8 cellular contexts compared by ENCODE assay signal in the genomic region with DNA sequence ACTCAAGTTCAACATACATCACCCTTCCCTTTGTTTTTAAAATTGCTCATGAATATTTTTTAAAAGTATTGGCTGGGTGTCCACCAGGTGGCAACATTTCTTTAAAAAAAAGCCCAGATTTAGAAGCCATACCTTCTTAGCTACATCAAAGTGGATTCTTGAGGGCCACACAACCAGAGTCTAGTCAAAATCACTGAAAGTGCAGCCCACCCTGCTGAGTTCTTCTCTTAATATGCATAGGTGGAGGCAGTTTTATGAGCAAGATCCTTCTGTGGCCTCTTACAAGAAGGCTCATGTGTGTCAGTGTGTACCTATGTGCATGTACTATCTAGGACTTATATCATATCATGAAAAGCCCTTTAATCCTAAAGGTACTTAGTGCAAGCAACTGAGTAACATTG. TPM values are rescaled to one million over a fixed set of nuclear protein-coding genes. Genes with fewer than 3 reads are reported as not detected.
DNase-seq lines count a peak whose midpoint lies in the region; ATAC-seq, FAIRE-seq and TF ChIP-seq lines count a peak whose summit lies in the region.

No MANE protein-coding gene starts in this region.

- dilution Hi-C loops in IMR-90 (cut with HindIII; ENCODE audit: low sequenced_read_pairs, unreplicated experiment), result no loop called here

- no TSS peak for BruUV-seq in IMR-90 (replicated peaks; lab: Mats Ljungman, UMichigan)

- TF ChIP-seq RAD21 in IMR-90 (IDR thresholded peaks at IDR 0.05; ENCODE audit: low read length), result peak; percentile 52

- intact Hi-C loops in IMR-90 (cut with micrococcal nuclease), result loop anchor here (1.0 to 5.0 kb wide), 5 partner anchors 84 to 1887 kb away; no protein-coding TSS in a partner anchor
- intact Hi-C loops in CD4-positive, alpha-beta memory T cell (cut with micrococcal nuclease), result no loop called here

- H2AFZ ChIP-seq in DND-41 (ENCODE audit: low read depth, low read length) (no peak overlapping the region), IMR-90 (replicated peaks; ENCODE audit: low read length, poor library complexity) (no peak overlapping the region)

- no peak overlapping the region for H3K4me2 ChIP-seq in DND-41 (ENCODE audit: insufficient read depth, low read length)
- H3K4me2 ChIP-seq in IMR-90 (ENCODE audit: low read depth, low read length), result no peak overlapping the region

- POLR2A ChIA-PET in IMR-90 (lab: Charles Lee; ENCODE audit: unreplicated experiment), result no interaction called here
- POLR2A ChIA-PET in CD4-positive, alpha-beta memory T cell (lab: Charles Lee; ENCODE audit: partially characterized antibody), result no interaction called here

- TF ChIP-seq POLR2A in IMR-90 (IDR thresholded peaks at IDR 0.05; ENCODE audit: low read depth, low read length), result no peak

- H4K5ac ChIP-seq in IMR-90 (ENCODE audit: low read depth, low read length), result no peak overlapping the region

- H3K23ac ChIP-seq in IMR-90 (ENCODE audit: low read depth, low read length), result no peak overlapping the region

- H2BK5ac ChIP-seq in IMR-90 (ENCODE audit: low read depth, low read length, poor library complexity, severe bottlenecking), result peak overlapping the region; percentile 25

- DNase-seq in DND-41, result peak; percentile 19
- peak; percentile 60 for DNase-seq in IMR-90
- peak; percentile 54 for DNase-seq in SK-N-DZ (ENCODE audit: low spot score)
- DNase-seq in foreskin keratinocyte, result no peak
- DNase-seq in small intestine, result no peak
- no peak for DNase-seq in CD4-positive, alpha-beta memory T cell

- H3K4me3 ChIP-seq in DND-41 (ENCODE audit: low read depth in 1 of 2, low read length in 2 of 2) (no peak overlapping the region), IMR-90 (ENCODE audit: insufficient read depth, low read depth, low read length) (no peak overlapping the region), small intestine (ENCODE audit: low read depth in 1 of 2, low read length in 2 of 2) (no peak overlapping the region)
- H3K4me3 ChIP-seq in CD4-positive, alpha-beta memory T cell (ENCODE audit: low read length in 2 of 2), result no peak overlapping the region

- H3K9me1 ChIP-seq in IMR-90 (ENCODE audit: insufficient read depth, low read length), result peaks cover 8% of the 10 kb centered on the region

- peaks cover 13 to 15% of the 10 kb centered on the region in 2 donors for H3K27me3 Mint-ChIP-seq in CD4-positive, alpha-beta memory T cell

- no peaks in the 10 kb centered on the region for H3K36me3 ChIP-seq in DND-41 (ENCODE audit: insufficient read depth, low read length)
- no peaks in the 10 kb centered on the region for H3K36me3 ChIP-seq in IMR-90 (ENCODE audit: control insufficient read depth, insufficient read depth, low read length)
- no peaks in the 10 kb centered on the region for H3K36me3 ChIP-seq in small intestine (ENCODE audit: control insufficient read depth in 2 of 2, insufficient read depth in 2 of 2, low read length in 2 of 2)
- no peaks in the 10 kb centered on the region for H3K36me3 ChIP-seq in CD4-positive, alpha-beta memory T cell (ENCODE audit: insufficient read depth, low read length)

- H4K20me1 ChIP-seq in DND-41 (ENCODE audit: insufficient read depth, low read length) (no peaks in the 10 kb centered on the region), IMR-90 (ENCODE audit: insufficient read depth, low read length) (no peaks in the 10 kb centered on the region)

- no peak overlapping the region for H3K9ac ChIP-seq in DND-41 (ENCODE audit: low read depth, low read length)
- H3K9ac ChIP-seq in IMR-90 (ENCODE audit: low read depth, low read length), result no peak overlapping the region

- 0 out of 2 replicates have a peak overlapping the region, but pooled peaks have one; percentile 33 for H3K14ac ChIP-seq in IMR-90 (replicated peaks; ENCODE audit: low read depth, low read length)

- TF ChIP-seq CTCF in DND-41 (IDR thresholded peaks at IDR 0.05; ENCODE audit: borderline replicate concordance, extremely low read depth, low read length, poor library complexity, severe bottlenecking) (peak; percentile 63), IMR-90 (conservative IDR thresholded peaks at IDR 0.05; ENCODE audit: low read depth, low read length) (peak; percentile 60), foreskin keratinocyte (conservative IDR thresholded peaks at IDR 0.05) (peak; percentile 78)

- H3K18ac ChIP-seq in IMR-90 (ENCODE audit: low read depth, low read length), result no peak overlapping the region; the same call in 1 of the 2 replicates

- no peak overlapping the region for H2AK5ac ChIP-seq in IMR-90 (ENCODE audit: low read depth, low read length)

- peak overlapping the region; percentile 2; the same call in 1 of the 2 replicates for H2BK20ac ChIP-seq in IMR-90 (ENCODE audit: low read depth, low read length)

- no peak overlapping the region; the same call in 1 of the 2 replicates for H4K91ac ChIP-seq in IMR-90 (ENCODE audit: insufficient read depth, low read depth, low read length)

- ATAC-seq in DND-41 (ENCODE audit: insufficient read depth, low read depth) (peak; percentile 58; the same call in 1 of the 3 replicates), IMR-90 (ENCODE audit: low read depth) (peak; percentile 33), foreskin keratinocyte (peak; percentile 2), HG02571 (IDR thresholded peaks at IDR 0.05; ENCODE audit: unreplicated experiment) (no peak), GM21619 (IDR thresholded peaks at IDR 0.05; ENCODE audit: unreplicated experiment) (no peak)

- no peak overlapping the region for H3K27ac Mint-ChIP-seq in CD4-positive, alpha-beta memory T cell

- H4K8ac ChIP-seq in IMR-90 (ENCODE audit: low read depth in 2 of 2, low read length in 2 of 2), result peak overlapping the region in 1 of 2 experiments; percentile 45; a peak in 1 of 4 replicates

- no peaks in the 10 kb centered on the region for H3K9me3 ChIP-seq in DND-41 (ENCODE audit: insufficient read depth, low read length, severe bottlenecking)
- H3K9me3 ChIP-seq in IMR-90 (ENCODE audit: control insufficient read depth, insufficient read depth, low read length), result no peaks in the 10 kb centered on the region
- no peaks in the 10 kb centered on the region for H3K9me3 ChIP-seq in small intestine (ENCODE audit: control insufficient read depth, low read depth)
- H3K9me3 ChIP-seq in CD4-positive, alpha-beta memory T cell (ENCODE audit: control insufficient read depth in 1 of 2, low read length in 2 of 2), result no peaks in the 10 kb centered on the region

- no peak for FAIRE-seq in small intestine (lab: Jason Lieb, UNC)

- H3K4me1 ChIP-seq in DND-41 (ENCODE audit: insufficient read depth, low read length) (no peaks in the 10 kb centered on the region), IMR-90 (ENCODE audit: control insufficient read depth, insufficient read depth, low read length) (peaks cover 4% of the 10 kb centered on the region), foreskin keratinocyte (peaks cover 23% of the 10 kb centered on the region), small intestine (ENCODE audit: control insufficient read depth in 2 of 2, insufficient read depth in 1 of 2, low read depth in 1 of 2, low read length in 1 of 2) (no peaks in the 10 kb centered on the region)
- no peaks in the 10 kb centered on the region for H3K4me1 ChIP-seq in CD4-positive, alpha-beta memory T cell (ENCODE audit: insufficient read depth, low read length)

- H3K36me3 Mint-ChIP-seq in CD4-positive, alpha-beta memory T cell, result no peaks in the 10 kb centered on the region

- H3K27ac ChIP-seq in DND-41 (ENCODE audit: low read length) (no peak overlapping the region), IMR-90 (ENCODE audit: insufficient read depth, low read length) (no peak overlapping the region), foreskin keratinocyte (no peak overlapping the region), small intestine (ENCODE audit: low read depth in 1 of 2, low read length in 1 of 2) (peak overlapping the region; percentile 60 to 68)
- no peak overlapping the region for H3K27ac ChIP-seq in CD4-positive, alpha-beta memory T cell (ENCODE audit: low read depth, low read length)

- peak overlapping the region; percentile 16; the same call in 1 of the 3 replicates for H2BK15ac ChIP-seq in IMR-90 (ENCODE audit: low read depth, low read length)

- peaks cover 5% of the 10 kb centered on the region for H3K27me3 ChIP-seq in DND-41 (ENCODE audit: insufficient read depth, low read length, poor library complexity)
- no peaks in the 10 kb centered on the region for H3K27me3 ChIP-seq in IMR-90 (ENCODE audit: control insufficient read depth, insufficient read depth, low read length)
- H3K27me3 ChIP-seq in foreskin keratinocyte, result no peaks in the 10 kb centered on the region
- no peaks in the 10 kb centered on the region for H3K27me3 ChIP-seq in small intestine (ENCODE audit: control insufficient read depth in 2 of 2, insufficient read depth in 2 of 2, low read length in 2 of 2)
- no peaks in the 10 kb centered on the region for H3K27me3 ChIP-seq in CD4-positive, alpha-beta memory T cell (ENCODE audit: insufficient read depth, low read length)

- H3K79me1 ChIP-seq in IMR-90 (ENCODE audit: low read depth in 1 of 2, low read length in 2 of 2), result 0 out of 4 replicates have a peak, but pooled peaks cover 0 to 3% of the 10 kb centered on the region in 2 experiments

- no peaks in the 10 kb centered on the region for H3K9me3 Mint-ChIP-seq in CD4-positive, alpha-beta memory T cell

- CTCF ChIA-PET in IMR-90 (lab: Yijun Ruan, JAX), result interaction anchor here (0.6 to 2.2 kb wide), 9 partner anchors 9 to 317 kb away, joined by 3 to 8 read pairs (median 3); no protein-coding TSS in a partner anchor
- CTCF ChIA-PET in CD4-positive, alpha-beta memory T cell (lab: Charles Lee; ENCODE audit: partially characterized antibody), result interaction anchor here (1.1 to 1.4 kb wide), 4 partner anchors 9 to 43 kb away, joined by 3 to 4 read pairs (median 4); no protein-coding TSS in a partner anchor

- no peaks in the 10 kb centered on the region for H3K79me2 ChIP-seq in DND-41 (ENCODE audit: insufficient read depth, low read length)

- peak overlapping the region; percentile 35; the same call in 1 of the 2 replicates for H2BK120ac ChIP-seq in IMR-90 (ENCODE audit: low read depth, low read length)

- in situ Hi-C loops in IMR-90 (cut with MboI; ENCODE audit: low sequenced_read_pairs), result loop anchor here (5.0 to 10.0 kb wide), 3 partner anchors 155 to 495 kb away; no protein-coding TSS in a partner anchor

- H3K4me3 Mint-ChIP-seq in CD4-positive, alpha-beta memory T cell, result no peak overlapping the region

- peak overlapping the region; percentile 37; the same call in 1 of the 2 replicates for H3K4ac ChIP-seq in IMR-90 (ENCODE audit: low read depth, low read length)

- H3K56ac ChIP-seq in IMR-90 (ENCODE audit: extremely low read depth, insufficient read depth, low read length), result no peak overlapping the region

- no peak overlapping the region for H2AK9ac ChIP-seq in IMR-90 (replicated peaks; ENCODE audit: low read depth, low read length, poor library complexity)

- H3K4me1 Mint-ChIP-seq in CD4-positive, alpha-beta memory T cell, result no peaks in the 10 kb centered on the region

RNA-seq across cellular contexts. Expression of gene GNG12, which starts 16.9 kb away (rescaled TPM):
- total RNA-seq in IMR-90 (2012; rRNA removed) (132 and 233 TPM in 2 replicates), foreskin keratinocyte (203 and 223 TPM in 2 replicates)
- polyA plus RNA-seq in IMR-90 (2012; rRNA removed) (74.4 and 92.3 TPM in 2 replicates), foreskin keratinocyte (67.8 and 74.1 TPM in 2 replicates), small intestine (100 to 1,000 TPM in 2 of 3 donors, 10 to 100 TPM in 1; 52.8 to 162 (median 145) TPM)
- 15.5 and 25.7 TPM in 2 replicates for polyA plus RNA-seq in IMR-90 (2012; cell fraction: cytosol; rRNA removed)
- 4.8 and 43.9 TPM in 2 replicates for polyA plus RNA-seq in IMR-90 (2012; cell fraction: nucleus; rRNA removed; ENCODE audit: low replicate concordance)
- 16.5 and 18.3 TPM in 2 replicates for polyA plus RNA-seq in SK-N-DZ (2014; cell fraction: cytosol; rRNA removed)
- polyA plus RNA-seq in SK-N-DZ (2014; cell fraction: nucleus; rRNA removed), result 7.2 and 9.5 TPM in 2 replicates
- not detected for total RNA-seq in CD4-positive, alpha-beta memory T cell
- polyA plus RNA-seq in CD4-positive, alpha-beta memory T cell, result not detected

Comparison
In these comparisons a context has a peak if more than half of its experiments do, and no peak if none do; other contexts are left out.
1. ATAC-seq: peak in DND-41 (single experiment), IMR-90 (single experiment) and foreskin keratinocyte (single experiment); none in HG02571 (single experiment) and GM21619 (single experiment).
2. DNase-seq: peak in DND-41 (single experiment), IMR-90 (single experiment) and SK-N-DZ (single experiment); none in foreskin keratinocyte (0 of 2), small intestine (single experiment) and CD4-positive, alpha-beta memory T cell (0 of 5).
3. H3K27ac ChIP-seq: peak in small intestine (2 of 2); none in DND-41 (single experiment), IMR-90 (single experiment), foreskin keratinocyte (single experiment) and CD4-positive, alpha-beta memory T cell (single experiment).
4. RNA of gene GNG12, which starts 16.9 kb away (polyA plus RNA-seq): 52.8 to 162 TPM in small intestine, 4.8 to 92.3 TPM in IMR-90 and 67.8 to 74.1 TPM in foreskin keratinocyte; not detected in CD4-positive, alpha-beta memory T cell; every median in the first group is over 4 times any median in the second.
5. Peak in every context shown above with its lines, with median percentiles within 50 percentile points of each other: CTCF ChIP-seq.